In the genomic region with DNA sequence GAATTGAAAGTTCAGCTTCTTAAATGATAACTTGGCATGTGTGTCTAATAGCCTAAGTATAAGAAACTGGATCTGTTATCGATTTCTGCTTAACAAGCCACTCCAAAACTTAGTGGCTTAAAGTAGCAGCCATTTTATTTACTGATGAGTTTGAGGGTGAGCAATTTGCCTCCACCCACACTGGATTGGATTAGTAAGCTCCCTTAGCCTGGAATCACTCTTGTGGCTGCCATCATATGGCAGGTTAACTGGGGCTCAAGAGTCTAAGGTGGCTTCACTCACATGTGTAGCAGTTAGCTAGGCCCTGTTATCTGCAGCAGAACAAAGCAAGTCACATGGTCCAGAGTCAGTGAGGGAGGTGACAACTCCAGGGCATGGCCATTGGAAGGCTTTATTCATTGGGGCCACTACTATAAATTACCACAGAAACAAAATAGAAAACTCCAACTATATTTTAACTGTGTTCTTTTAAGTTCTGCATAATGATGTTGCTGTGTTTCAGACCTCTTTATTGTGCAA, we compare ENCODE assay signal across 21 cellular contexts. TPM values are rescaled to one million over a fixed set of nuclear protein-coding genes. Genes with fewer than 3 reads are reported as not detected.
DNase-seq lines count a peak whose midpoint lies in the region; ATAC-seq and TF ChIP-seq lines count a peak whose summit lies in the region.
"Had no signal": no experiment of that assay in that cellular context is flagged by ENCODE, and none has a peak within 500 bp of the region (broad histone marks: within the 10 kb centered on the region; RNA-seq: fewer than 3 reads in every experiment).

No MANE protein-coding gene starts in this region.

- H4K20me1 ChIP-seq in GM23248 (ENCODE audit: insufficient read depth) = no peaks in the 10 kb centered on the region

- peak overlapping the region; percentile 64 for H3K4me2 ChIP-seq in GM23248 (ENCODE audit: unreplicated experiment)

- no peaks in the 10 kb centered on the region for H3K9me2 ChIP-seq in GM23248 (ENCODE audit: insufficient read depth)

- H3K9me3 ChIP-seq in GM23248 (ENCODE audit: low read depth) (no peaks in the 10 kb centered on the region), RWPE2 (ENCODE audit: severe bottlenecking) (no peaks in the 10 kb centered on the region), endocrine pancreas (ENCODE audit: control insufficient read depth, low read length) (no peaks in the 10 kb centered on the region)
- H3K9me3 ChIP-seq: SJSA1 had no signal

- peak overlapping the region; percentile 66 for H3K27ac ChIP-seq in GM23248
- H3K27ac ChIP-seq in RWPE2 (ENCODE audit: poor library complexity, severe bottlenecking) = peak overlapping the region; percentile 7
- H3K27ac ChIP-seq: epithelial cell of prostate, SJSA1 had no signal

- ATAC-seq in RWPE2 (ENCODE audit: low read depth) = no peak
- no peak for ATAC-seq in GM21529 (IDR thresholded peaks at IDR 0.05; ENCODE audit: unreplicated experiment)
- ATAC-seq in HG02852 (IDR thresholded peaks at IDR 0.05; ENCODE audit: unreplicated experiment) = no peak
- ATAC-seq: CD8-positive, alpha-beta T cell; left colon; Panc1 had no signal

- no peak for TF ChIP-seq CTCF in RWPE2 (IDR thresholded peaks at IDR 0.05; ENCODE audit: poor library complexity, severe bottlenecking)

- H3K4me3 ChIP-seq in GM23248 = no peak overlapping the region
- H3K4me3 ChIP-seq in RWPE2 (ENCODE audit: severe bottlenecking) = no peak overlapping the region
- peak overlapping the region; percentile 6 for H3K4me3 ChIP-seq in endocrine pancreas (ENCODE audit: control insufficient read depth, insufficient read depth, low read length)
- H3K4me3 ChIP-seq: SJSA1 had no signal

- peaks cover 22% of the 10 kb centered on the region for H3F3A ChIP-seq in GM23248 (ENCODE audit: insufficient read depth)

- WGBS in GM23248 (ENCODE audit: low coverage in 1 of 2, low lambda C conversion rate in 2 of 2, missing lambda C conversion rate in 2 of 2), 2 experiments = 83 to 91% methylated on average over 1 of the region's 1 CpG

- no peaks in the 10 kb centered on the region for H3K27me3 ChIP-seq in GM23248 (replicated peaks; ENCODE audit: insufficient read depth)
- H3K27me3 ChIP-seq in RWPE2 (ENCODE audit: insufficient read depth, poor library complexity, severe bottlenecking) = no peaks in the 10 kb centered on the region
- no peaks in the 10 kb centered on the region for H3K27me3 ChIP-seq in endocrine pancreas (ENCODE audit: control insufficient read depth, insufficient read depth, low read length)
- H3K27me3 ChIP-seq: SJSA1 had no signal

- DNase-seq in GM23248 = peak; percentile 69
- DNase-seq in RWPE2 (ENCODE audit: low spot score) = no peak
- DNase-seq in pons (ENCODE audit: low spot score) = peak; percentile 26
- DNase-seq in stimulated activated CD4-positive, alpha-beta T cell treated with anti-CD3 and anti-CD28 coated beads, Interleukin-2, amount 100 ng/mL, for 24 hours = no peak
- DNase-seq: activated CD4-positive, alpha-beta T cell treated with anti-CD3 and anti-CD28 coated beads, Interleukin-2, amount 10 ng/mL, durations not matched to agents 24 days and 14 days; CD8-positive, alpha-beta T cell; cerebellar nuclear complex; DMS 273 treated with DMSO at 0.1 percent for 48 hours; KG1; left colon; NCI-H1436 treated with DMSO at 0.1 percent for 48 hours; occipital lobe; small intestine; stimulated activated CD4-positive, alpha-beta T cell treated with anti-CD3 and anti-CD28 coated beads, Interleukin-2, amount 100 ng/mL, for 48 hours; stimulated activated naive CD4-positive, alpha-beta T cell treated with Interleukin-2 at 50 U/mL for 16 hours had no signal

- H3K9ac ChIP-seq in GM23248 (peak overlapping the region; percentile 41), endocrine pancreas (ENCODE audit: control insufficient read depth, insufficient read depth, low read length) (no peak overlapping the region)

- peak overlapping the region; percentile 69 for H2AFZ ChIP-seq in GM23248

- H3K4me1 ChIP-seq in GM23248 (ENCODE audit: insufficient read depth) (peaks cover 21% of the 10 kb centered on the region), RWPE2 (ENCODE audit: insufficient read depth, poor library complexity, severe bottlenecking) (peaks cover 11% of the 10 kb centered on the region), endocrine pancreas (ENCODE audit: control insufficient read depth, insufficient read depth, low read length) (peaks cover 18% of the 10 kb centered on the region)

- peaks cover 4% of the 10 kb centered on the region; the same call in 1 of the 2 replicates for H3K79me2 ChIP-seq in GM23248 (ENCODE audit: insufficient read depth)

- in situ Hi-C loops in GM23248 (cut with MboI) = no loop called here

- peaks cover 14% of the 10 kb centered on the region for H3K36me3 ChIP-seq in GM23248 (ENCODE audit: low read depth)
- H3K36me3 ChIP-seq in RWPE2 (ENCODE audit: low read depth) = peaks cover 87% of the 10 kb centered on the region
- no peaks in the 10 kb centered on the region for H3K36me3 ChIP-seq in endocrine pancreas (ENCODE audit: control insufficient read depth, insufficient read depth, low read length)

RNA-seq across cellular contexts. Expression of gene DCBLD1, which starts 49.3 kb away (rescaled TPM):
- total RNA-seq in GM23248 (2014; rRNA removed; shearing (Covaris generic)) = 38.4 and 52.0 TPM in 2 replicates
- polyA plus RNA-seq in GM23248 (2016; fragmentation: Nextera tagmentation; extraction: Ambion mirVana) = 24.0 and 25.1 TPM in 2 replicates

Comparison
In these comparisons a context has a peak if more than half of its experiments do, and no peak if none do; other contexts are left out.
1. DNase-seq: peak in GM23248 (single experiment) and pons (single experiment); none in RWPE2 (single experiment) and stimulated activated CD4-positive, alpha-beta T cell treated with anti-CD3 and anti-CD28 coated beads, Interleukin-2, amount 100 ng/mL, for 24 hours (0 of 2).